Comparison of ENCODE assay signal across 8 cellular contexts in genomic region chr11:35525501-35526175, GRCh38. TPM values are rescaled to one million over a fixed set of nuclear protein-coding genes. Genes with fewer than 3 reads are reported as not detected.
DNase-seq lines count a peak whose midpoint lies in the region; ATAC-seq and TF ChIP-seq lines count a peak whose summit lies in the region.

TSS of gene PAMR1 (minus strand) at chr11:35525616. CDS start at chr11:35525585, 31 bp downstream.

- DNase-seq in GM13976 (ENCODE audit: low spot score) (peak; percentile 52), NCI-H748 treated with DMSO at 0.1 percent for 48 hours (lab: John Stamatoyannopoulos, UW) (peak; percentile 38), fibroblast of lung (ENCODE audit: low read depth in 2 of 2) (peak; percentile 73 to 76), neural progenitor cell (ENCODE audit: low spot score) (peak; percentile 87)

- H3K9ac ChIP-seq in fibroblast of lung (ENCODE audit: insufficient read depth, low read length) (peak within 1 kb of the TSS; percentile 48), neural progenitor cell (peak within 1 kb of the TSS; percentile 63)

- no peaks in the 10 kb centered on the region for H3K27me3 ChIP-seq in fibroblast of lung (ENCODE audit: control insufficient read depth, insufficient read depth, low read length)
- no peaks in the 10 kb centered on the region for H3K27me3 ChIP-seq in neural progenitor cell

- no peak for ATAC-seq in HG03565 (IDR thresholded peaks at IDR 0.05; ENCODE audit: unreplicated experiment)
- no peak for ATAC-seq in GM21423 (IDR thresholded peaks at IDR 0.05; ENCODE audit: unreplicated experiment)
- ATAC-seq in HG03025 (IDR thresholded peaks at IDR 0.05; ENCODE audit: low FRiP score, unreplicated experiment) = no peak
- ATAC-seq in GM19395 (IDR thresholded peaks at IDR 0.05; ENCODE audit: unreplicated experiment) = no peak

- H3K27ac Mint-ChIP-seq in neural progenitor cell = no peak within 1 kb of the TSS

- H3K79me2 ChIP-seq in fibroblast of lung (ENCODE audit: control insufficient read depth, insufficient read depth, low read length) (peaks cover 14% of the 10 kb centered on the region), neural progenitor cell (ENCODE audit: low read depth) (peaks cover 61% of the 10 kb centered on the region)

- H3F3A ChIP-seq in neural progenitor cell (ENCODE audit: low read depth) = peaks cover 7% of the 10 kb centered on the region

- no peak for TF ChIP-seq CTCF in GM13976 (IDR thresholded peaks at IDR 0.05; ENCODE audit: borderline replicate concordance, control extremely low read depth, extremely low read depth, insufficient read depth, missing control alignments)
- no peak for TF ChIP-seq CTCF in fibroblast of lung (conservative IDR thresholded peaks at IDR 0.05 in 1 of 2, IDR thresholded peaks at IDR 0.05 in 1 of 2; ENCODE audit: low read depth in 1 of 2, low read length in 2 of 2)
- no peak for TF ChIP-seq CTCF in neural progenitor cell (IDR thresholded peaks at IDR 0.05)

- H3K9me3 ChIP-seq in fibroblast of lung (ENCODE audit: control insufficient read depth, insufficient read depth, low read depth, low read length) (no peaks in the 10 kb centered on the region), neural progenitor cell (ENCODE audit: low read depth) (no peaks in the 10 kb centered on the region)

- in situ Hi-C loops in GM13976 (cut with MboI; ENCODE audit: low sequenced_read_pairs, unreplicated experiment) = no loop called here

- H3K9me3 Mint-ChIP-seq in neural progenitor cell = peaks cover 7% of the 10 kb centered on the region

- H2AFZ ChIP-seq in fibroblast of lung (ENCODE audit: low read length) = peak within 1 kb of the TSS; percentile 71
- peak within 1 kb of the TSS; percentile 78 for H2AFZ ChIP-seq in neural progenitor cell (replicated peaks)

- H3K4me2 ChIP-seq in fibroblast of lung (ENCODE audit: extremely low read depth, insufficient read depth, low read length) (peak within 1 kb of the TSS; percentile 92), neural progenitor cell (peak within 1 kb of the TSS; percentile 93)

- H3K4me3 ChIP-seq in fibroblast of lung (replicated peaks in 1 of 4; ENCODE audit: control extremely low read depth in 1 of 4, insufficient read depth in 1 of 4, low read depth in 3 of 4, low read length in 4 of 4) (peak within 1 kb of the TSS; percentile 56 to 90 (median 74)), neural progenitor cell (peak within 1 kb of the TSS; percentile 85)

- peak within 1 kb of the TSS; percentile 77 for H3K4me3 Mint-ChIP-seq in neural progenitor cell

- peaks cover 6% of the 10 kb centered on the region for H3K27me3 Mint-ChIP-seq in neural progenitor cell (ENCODE audit: insufficient read depth, low read depth)

- H4K20me1 ChIP-seq in fibroblast of lung (ENCODE audit: control insufficient read depth, extremely low read depth, insufficient read depth, low read length) = no peaks in the 10 kb centered on the region
- H4K20me1 ChIP-seq in neural progenitor cell (ENCODE audit: low read depth) = peaks cover 38% of the 10 kb centered on the region

- H3K36me3 ChIP-seq in fibroblast of lung (ENCODE audit: control insufficient read depth, insufficient read depth, low read length) (no peaks in the 10 kb centered on the region), neural progenitor cell (no peaks in the 10 kb centered on the region)

- H3K27ac ChIP-seq in fibroblast of lung (ENCODE audit: insufficient read depth, low read length) = peak within 1 kb of the TSS; percentile 70
- no peak within 1 kb of the TSS for H3K27ac ChIP-seq in neural progenitor cell

- H3K4me1 Mint-ChIP-seq in neural progenitor cell = peaks cover 18% of the 10 kb centered on the region

- peaks cover 26% of the 10 kb centered on the region for H3K4me1 ChIP-seq in fibroblast of lung (ENCODE audit: control insufficient read depth, extremely low read depth, insufficient read depth, low read length)
- peaks cover 37% of the 10 kb centered on the region for H3K4me1 ChIP-seq in neural progenitor cell

- no peaks in the 10 kb centered on the region for H3K36me3 Mint-ChIP-seq in neural progenitor cell

RNA-seq across cellular contexts. Expression of gene PAMR1, which starts in this region (rescaled TPM):
- total RNA-seq in fibroblast of lung = 159 and 189 TPM in 2 replicates
- 120 and 132 TPM in 2 replicates for polyA plus RNA-seq in fibroblast of lung
- polyA plus RNA-seq in fibroblast of lung (2012) = 94.3 and 96.9 TPM in 2 replicates
- polyA minus RNA-seq in fibroblast of lung (ENCODE audit: low replicate concordance) = 150 and 151 TPM in 2 replicates
- 209 and 285 TPM in 2 replicates for total RNA-seq in neural progenitor cell (ENCODE audit: low replicate concordance)
